Comparison of ENCODE assay signal across 1 cellular context in the genomic region with DNA sequence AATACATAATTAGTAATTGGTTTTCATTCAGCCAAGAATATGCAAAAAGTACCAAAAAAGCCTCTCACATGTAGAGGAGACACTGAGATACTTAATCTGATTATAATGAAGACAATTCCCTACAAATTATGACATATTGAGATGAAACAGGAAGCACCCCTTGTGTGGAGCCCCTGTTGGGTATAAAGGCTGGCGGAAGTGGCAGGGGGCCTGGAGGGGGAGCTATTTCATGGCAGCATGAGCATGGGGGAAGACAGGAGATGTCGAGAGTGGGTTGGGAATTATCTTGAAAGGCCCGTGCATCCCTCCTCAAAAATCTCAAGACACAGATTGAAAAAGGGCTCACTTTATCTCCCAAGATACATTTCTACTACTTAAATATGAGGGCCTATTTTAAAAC.
TF ChIP-seq lines count a peak whose summit lies in the region.

No MANE protein-coding gene starts in this region.

TF ChIP-seq in liver, 16 proteins besides CTCF, POLR2A, EP300 and RAD21 (continued from another document):
- TF ChIP-seq, protein P1, sequence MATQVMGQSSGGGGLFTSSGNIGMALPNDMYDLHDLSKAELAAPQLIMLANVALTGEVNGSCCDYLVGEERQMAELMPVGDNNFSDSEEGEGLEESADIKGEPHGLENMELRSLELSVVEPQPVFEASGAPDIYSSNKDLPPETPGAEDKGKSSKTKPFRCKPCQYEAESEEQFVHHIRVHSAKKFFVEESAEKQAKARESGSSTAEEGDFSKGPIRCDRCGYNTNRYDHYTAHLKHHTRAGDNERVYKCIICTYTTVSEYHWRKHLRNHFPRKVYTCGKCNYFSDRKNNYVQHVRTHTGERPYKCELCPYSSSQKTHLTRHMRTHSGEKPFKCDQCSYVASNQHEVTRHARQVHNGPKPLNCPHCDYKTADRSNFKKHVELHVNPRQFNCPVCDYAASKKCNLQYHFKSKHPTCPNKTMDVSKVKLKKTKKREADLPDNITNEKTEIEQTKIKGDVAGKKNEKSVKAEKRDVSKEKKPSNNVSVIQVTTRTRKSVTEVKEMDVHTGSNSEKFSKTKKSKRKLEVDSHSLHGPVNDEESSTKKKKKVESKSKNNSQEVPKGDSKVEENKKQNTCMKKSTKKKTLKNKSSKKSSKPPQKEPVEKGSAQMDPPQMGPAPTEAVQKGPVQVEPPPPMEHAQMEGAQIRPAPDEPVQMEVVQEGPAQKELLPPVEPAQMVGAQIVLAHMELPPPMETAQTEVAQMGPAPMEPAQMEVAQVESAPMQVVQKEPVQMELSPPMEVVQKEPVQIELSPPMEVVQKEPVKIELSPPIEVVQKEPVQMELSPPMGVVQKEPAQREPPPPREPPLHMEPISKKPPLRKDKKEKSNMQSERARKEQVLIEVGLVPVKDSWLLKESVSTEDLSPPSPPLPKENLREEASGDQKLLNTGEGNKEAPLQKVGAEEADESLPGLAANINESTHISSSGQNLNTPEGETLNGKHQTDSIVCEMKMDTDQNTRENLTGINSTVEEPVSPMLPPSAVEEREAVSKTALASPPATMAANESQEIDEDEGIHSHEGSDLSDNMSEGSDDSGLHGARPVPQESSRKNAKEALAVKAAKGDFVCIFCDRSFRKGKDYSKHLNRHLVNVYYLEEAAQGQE (IDR thresholded peaks at IDR 0.05): no peak
- TF ChIP-seq GABPA (IDR thresholded peaks at IDR 0.05 in 1 of 2, conservative IDR thresholded peaks at IDR 0.05 in 1 of 2) (no peak), JUND (IDR thresholded peaks at IDR 0.05) (no peak)
- TF ChIP-seq, protein P2, sequence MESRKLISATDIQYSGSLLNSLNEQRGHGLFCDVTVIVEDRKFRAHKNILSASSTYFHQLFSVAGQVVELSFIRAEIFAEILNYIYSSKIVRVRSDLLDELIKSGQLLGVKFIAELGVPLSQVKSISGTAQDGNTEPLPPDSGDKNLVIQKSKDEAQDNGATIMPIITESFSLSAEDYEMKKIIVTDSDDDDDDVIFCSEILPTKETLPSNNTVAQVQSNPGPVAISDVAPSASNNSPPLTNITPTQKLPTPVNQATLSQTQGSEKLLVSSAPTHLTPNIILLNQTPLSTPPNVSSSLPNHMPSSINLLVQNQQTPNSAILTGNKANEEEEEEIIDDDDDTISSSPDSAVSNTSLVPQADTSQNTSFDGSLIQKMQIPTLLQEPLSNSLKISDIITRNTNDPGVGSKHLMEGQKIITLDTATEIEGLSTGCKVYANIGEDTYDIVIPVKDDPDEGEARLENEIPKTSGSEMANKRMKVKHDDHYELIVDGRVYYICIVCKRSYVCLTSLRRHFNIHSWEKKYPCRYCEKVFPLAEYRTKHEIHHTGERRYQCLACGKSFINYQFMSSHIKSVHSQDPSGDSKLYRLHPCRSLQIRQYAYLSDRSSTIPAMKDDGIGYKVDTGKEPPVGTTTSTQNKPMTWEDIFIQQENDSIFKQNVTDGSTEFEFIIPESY (IDR thresholded peaks at IDR 0.05): no peak
TF ChIP-seq in liver: peak in this region for 0.
